23 cellular contexts compared by ENCODE assay signal in genomic region chr7:156104501-156105336, GRCh38.
"Had no signal": no experiment of that assay in that cellular context is flagged by ENCODE, and none has a peak within 500 bp of the region (broad histone marks: within the 10 kb centered on the region; RNA-seq: fewer than 3 reads in every experiment).

No MANE protein-coding gene starts in this region.

- H3K9ac ChIP-seq: KMS-11 had no signal

- H3K27me3 ChIP-seq: SJSA1 had no signal

- H3K27ac Mint-ChIP-seq: IgD-negative memory B cell had no signal

- H3K4me1 ChIP-seq: SJSA1 had no signal

- H3K4me3 ChIP-seq: K562, SJSA1, SK-N-MC had no signal

- DNase-seq: Kasumi-1, MM.1S, NCI-H1436, NCI-H187, NCI-H2029, NCI-H2081 treated with DMSO at 0.1 percent for 48 hours, NCI-H2171, NCI-H226, NCI-H446, NCI-H510A, NCI-H524 treated with DMSO at 0.1 percent for 48 hours, NCI-H69, NCI-H774, Right ventricle myocardium superior, RPMI8226, SIG-M5 had no signal

- H3K9me3 ChIP-seq: SJSA1 had no signal

- H3K4me3 Mint-ChIP-seq: IgD-negative memory B cell had no signal

- H3K4me1 Mint-ChIP-seq: IgD-negative memory B cell had no signal

- H3K36me3 ChIP-seq: SJSA1 had no signal

- H3K4me2 ChIP-seq: KMS-11 had no signal

- FAIRE-seq: HepG2, K562, RCC 7860 had no signal

- H3K27ac ChIP-seq: KMS-11, SJSA1, SK-N-MC had no signal

- ATAC-seq: HepG2, K562 had no signal

- H3K9me3 Mint-ChIP-seq: IgD-negative memory B cell had no signal

- H3K36me3 Mint-ChIP-seq: IgD-negative memory B cell had no signal
